Comparison of ENCODE assay signal across 19 cellular contexts in the genomic region with DNA sequence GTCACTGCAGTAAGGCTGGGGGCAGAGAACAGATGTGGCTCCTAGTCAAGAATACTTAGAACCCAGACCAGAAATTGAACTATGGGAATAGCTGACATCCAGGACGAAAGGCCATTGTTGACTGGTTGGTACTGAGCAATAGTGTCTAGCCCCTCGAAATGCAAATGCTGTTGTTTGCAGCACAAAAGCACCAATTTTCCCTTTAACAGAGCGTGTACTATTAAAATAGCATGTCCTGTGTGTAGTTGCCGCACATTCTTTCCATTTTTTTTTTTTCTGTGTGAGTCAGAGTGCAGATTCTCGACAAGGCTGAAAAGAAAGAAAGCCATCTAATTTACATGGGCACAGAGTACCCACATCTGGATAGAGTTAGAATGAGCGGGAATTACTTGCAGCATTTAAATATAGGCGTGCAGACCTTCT.
DNase-seq lines count a peak whose midpoint lies in the region; ATAC-seq and TF ChIP-seq lines count a peak whose summit lies in the region.
"Had no signal": no experiment of that assay in that cellular context is flagged by ENCODE, and none has a peak within 500 bp of the region (broad histone marks: within the 10 kb centered on the region; RNA-seq: fewer than 3 reads in every experiment).

No MANE protein-coding gene starts in this region.

- no peak overlapping the region for H3K4me3 ChIP-seq in coronary artery
- H3K4me3 ChIP-seq: esophagus squamous epithelium, lung, PC-9, spleen, stomach had no signal

- peak overlapping the region; percentile 59 to 72 for H3K27ac ChIP-seq in coronary artery
- H3K27ac ChIP-seq: PC-9, spleen had no signal

- H3K4me3 Mint-ChIP-seq in neural crest cell, result no peak overlapping the region
- H3K4me3 Mint-ChIP-seq: activated naive CD8-positive, alpha-beta T cell treated with anti-CD3 and anti-CD28 coated beads for 36 hours; dendritic cell treated with granulocyte-macrophage colony-stimulating factor and Interleukin-4, amounts not matched to agents 40 ng/mL and 50 ng/mL, for 4 days had no signal

- peaks cover 31% of the 10 kb centered on the region for H3K4me1 Mint-ChIP-seq in neural crest cell

- no peak for TF ChIP-seq CTCF in AG09319 (IDR thresholded peaks at IDR 0.05; ENCODE audit: low read depth, low read length)
- no peak for TF ChIP-seq CTCF in coronary artery (IDR thresholded peaks at IDR 0.05)
- no peak for TF ChIP-seq CTCF in neural crest cell (conservative IDR thresholded peaks at IDR 0.05)

- H3K9me3 Mint-ChIP-seq in neural crest cell, result peaks cover 7% of the 10 kb centered on the region

- peaks cover 5% of the 10 kb centered on the region for H3K36me3 Mint-ChIP-seq in neural crest cell (ENCODE audit: low read depth)

- ATAC-seq in GM21381 (IDR thresholded peaks at IDR 0.05; ENCODE audit: unreplicated experiment), result no peak
- ATAC-seq: activated CD4-positive, CD25-positive, alpha-beta regulatory T cell treated with anti-CD3 and anti-CD28 coated beads, Interleukin-2, amount 50 U/mL, for 24 hours had no signal

- H3K27ac Mint-ChIP-seq in neural crest cell (ENCODE audit: unreplicated experiment), result peak overlapping the region; percentile 21
- H3K27ac Mint-ChIP-seq: activated naive CD8-positive, alpha-beta T cell treated with anti-CD3 and anti-CD28 coated beads for 36 hours; dendritic cell treated with granulocyte-macrophage colony-stimulating factor and Interleukin-4, amounts not matched to agents 40 ng/mL and 50 ng/mL, for 4 days had no signal

- no peaks in the 10 kb centered on the region for H3K27me3 Mint-ChIP-seq in neural crest cell (ENCODE audit: low read depth)
- H3K27me3 Mint-ChIP-seq: activated naive CD8-positive, alpha-beta T cell treated with anti-CD3 and anti-CD28 coated beads for 36 hours; dendritic cell treated with granulocyte-macrophage colony-stimulating factor and Interleukin-4, amounts not matched to agents 40 ng/mL and 50 ng/mL, for 4 days had no signal

- peak; percentile 84 for DNase-seq in AG09319 (ENCODE audit: extremely low read depth, low read depth)
- DNase-seq in HT1080 (ENCODE audit: low read depth), result peak; percentile 63
- no peak for DNase-seq in coronary artery (ENCODE audit: low spot score)
- DNase-seq in neural crest cell (ENCODE audit: low read depth, low spot score), result no peak
- DNase-seq in iPS-NIHi11 (ENCODE audit: low spot score), result no peak
- DNase-seq in T-helper 2 cell, result no peak
- DNase-seq in cerebellum (ENCODE audit: low spot score), result no peak
- DNase-seq: activated naive CD8-positive, alpha-beta T cell treated with anti-CD3 and anti-CD28 coated beads for 36 hours; DMS153; esophagus squamous epithelium; KBM-7; NCI-H1436; PC-9; spleen; stomach had no signal

Comparison
In these comparisons a context has a peak if more than half of its experiments do, and no peak if none do; other contexts are left out.
1. DNase-seq: peak in AG09319 (single experiment) and HT1080 (single experiment); none in coronary artery (single experiment), neural crest cell (single experiment), iPS-NIHi11 (single experiment), T-helper 2 cell (0 of 5) and cerebellum (single experiment).